ENCODE assay signal across 1 cellular context in the genomic region with DNA sequence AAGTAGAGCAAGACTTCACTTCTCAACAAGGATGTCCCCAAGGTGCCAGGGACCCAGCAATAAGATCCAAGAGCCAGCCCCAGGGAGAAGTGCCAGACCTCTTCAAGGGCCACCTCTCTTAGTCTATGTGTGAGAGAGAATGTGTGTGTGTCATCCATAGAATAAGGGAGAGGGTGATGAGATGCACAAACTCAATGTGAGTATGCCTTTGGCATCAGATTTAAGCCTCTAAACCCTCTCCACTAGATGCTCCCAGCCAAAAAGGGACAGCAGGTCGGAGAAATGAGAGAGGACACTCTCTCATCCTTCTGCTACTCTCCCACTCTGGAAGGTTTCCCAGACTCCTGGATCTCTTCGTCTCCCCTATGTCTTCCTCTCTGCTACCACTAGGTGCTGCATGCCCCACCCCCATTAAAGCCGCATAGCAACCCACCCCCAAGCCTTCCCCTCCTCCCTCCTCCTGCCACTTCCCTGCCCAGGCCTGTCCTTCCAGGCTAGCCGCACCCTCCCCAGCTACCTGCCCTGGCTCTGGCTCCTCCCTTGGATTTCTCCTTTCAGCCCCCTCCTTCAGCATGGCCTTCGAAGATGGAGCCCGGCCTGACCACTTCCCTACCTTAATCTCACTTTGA.
TF ChIP-seq lines count a peak whose summit lies in the region.

No MANE protein-coding gene starts in this region.

TF ChIP-seq in A549, 52 proteins besides CTCF, POLR2A, EP300 and RAD21:
- TF ChIP-seq, protein P1, sequence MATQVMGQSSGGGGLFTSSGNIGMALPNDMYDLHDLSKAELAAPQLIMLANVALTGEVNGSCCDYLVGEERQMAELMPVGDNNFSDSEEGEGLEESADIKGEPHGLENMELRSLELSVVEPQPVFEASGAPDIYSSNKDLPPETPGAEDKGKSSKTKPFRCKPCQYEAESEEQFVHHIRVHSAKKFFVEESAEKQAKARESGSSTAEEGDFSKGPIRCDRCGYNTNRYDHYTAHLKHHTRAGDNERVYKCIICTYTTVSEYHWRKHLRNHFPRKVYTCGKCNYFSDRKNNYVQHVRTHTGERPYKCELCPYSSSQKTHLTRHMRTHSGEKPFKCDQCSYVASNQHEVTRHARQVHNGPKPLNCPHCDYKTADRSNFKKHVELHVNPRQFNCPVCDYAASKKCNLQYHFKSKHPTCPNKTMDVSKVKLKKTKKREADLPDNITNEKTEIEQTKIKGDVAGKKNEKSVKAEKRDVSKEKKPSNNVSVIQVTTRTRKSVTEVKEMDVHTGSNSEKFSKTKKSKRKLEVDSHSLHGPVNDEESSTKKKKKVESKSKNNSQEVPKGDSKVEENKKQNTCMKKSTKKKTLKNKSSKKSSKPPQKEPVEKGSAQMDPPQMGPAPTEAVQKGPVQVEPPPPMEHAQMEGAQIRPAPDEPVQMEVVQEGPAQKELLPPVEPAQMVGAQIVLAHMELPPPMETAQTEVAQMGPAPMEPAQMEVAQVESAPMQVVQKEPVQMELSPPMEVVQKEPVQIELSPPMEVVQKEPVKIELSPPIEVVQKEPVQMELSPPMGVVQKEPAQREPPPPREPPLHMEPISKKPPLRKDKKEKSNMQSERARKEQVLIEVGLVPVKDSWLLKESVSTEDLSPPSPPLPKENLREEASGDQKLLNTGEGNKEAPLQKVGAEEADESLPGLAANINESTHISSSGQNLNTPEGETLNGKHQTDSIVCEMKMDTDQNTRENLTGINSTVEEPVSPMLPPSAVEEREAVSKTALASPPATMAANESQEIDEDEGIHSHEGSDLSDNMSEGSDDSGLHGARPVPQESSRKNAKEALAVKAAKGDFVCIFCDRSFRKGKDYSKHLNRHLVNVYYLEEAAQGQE (IDR thresholded peaks at IDR 0.05): no peak
- TF ChIP-seq CHD2 (IDR thresholded peaks at IDR 0.05; ENCODE audit: low read length, partially characterized antibody) (no peak), MAFK (IDR thresholded peaks at IDR 0.05; ENCODE audit: partially characterized antibody) (no peak), RNF2 (IDR thresholded peaks at IDR 0.05; ENCODE audit: borderline replicate concordance, low read depth) (no peak)
